In genomic region chr3:126135398-126136076, GRCh38 we compare ENCODE assay signal across 16 cellular contexts. TPM values are rescaled to one million over a fixed set of nuclear protein-coding genes. Genes with fewer than 3 reads are reported as not detected.
DNase-seq lines count a peak whose midpoint lies in the region; ATAC-seq and TF ChIP-seq lines count a peak whose summit lies in the region.
"Had no signal": no experiment of that assay in that cellular context is flagged by ENCODE, and none has a peak within 500 bp of the region (broad histone marks: within the 10 kb centered on the region; RNA-seq: fewer than 3 reads in every experiment).

No MANE protein-coding gene starts in this region.

- BruUV-seq in PC-9 (replicated peaks; lab: Mats Ljungman, UMichigan), result no TSS peak

- H3K4me2 ChIP-seq in PC-9, result no peak overlapping the region
- H3K4me2 ChIP-seq: BLaER1 had no signal

- no peak overlapping the region for H2AFZ ChIP-seq in PC-9

- H3K4me3 ChIP-seq in stomach (no peak overlapping the region), esophagus squamous epithelium (no peak overlapping the region), PC-9 (no peak overlapping the region)
- H3K4me3 ChIP-seq: BLaER1 had no signal

- H3K9me2 ChIP-seq in PC-9 (ENCODE audit: insufficient read depth), result no peaks in the 10 kb centered on the region

- no peak overlapping the region for H3K27ac Mint-ChIP-seq in activated B cell treated with CpG ODN at 0.5 μM for 24 hours
- H3K27ac Mint-ChIP-seq: activated naive CD4-positive, alpha-beta T cell treated with anti-CD3 and anti-CD28 coated beads, Interleukin-2, amount 50 U/mL, for 24 hours; T-helper 1 cell treated with Interleukin-12 subunit alpha and Interleukin-12 subunit beta and Interleukin-4 antibody, amounts not matched to agents 30 μg/mL and 1 μg/mL, for 36 hours had no signal

- peaks cover 23% of the 10 kb centered on the region for H3K27me3 Mint-ChIP-seq in activated B cell treated with CpG ODN at 0.5 μM for 24 hours

- H3K36me3 Mint-ChIP-seq in activated B cell treated with CpG ODN at 0.5 μM for 24 hours (ENCODE audit: low read depth), result no peaks in the 10 kb centered on the region
- H3K36me3 Mint-ChIP-seq: activated naive CD4-positive, alpha-beta T cell treated with anti-CD3 and anti-CD28 coated beads, Interleukin-2, amount 50 U/mL, for 24 hours had no signal

- H3K27ac ChIP-seq in stomach (no peak overlapping the region), esophagus squamous epithelium (no peak overlapping the region), PC-9 (no peak overlapping the region)
- H3K27ac ChIP-seq: BLaER1, VCaP had no signal

- POLR2A ChIA-PET in activated B cell treated with CpG ODN at 0.5 μM for 24 hours (lab: Charles Lee) (no interaction called here), PC-9 (lab: Charles Lee; ENCODE audit: unreplicated experiment) (no interaction called here)

- no peaks in the 10 kb centered on the region for H3K9me3 ChIP-seq in stomach
- no peaks in the 10 kb centered on the region for H3K9me3 ChIP-seq in esophagus squamous epithelium
- no peaks in the 10 kb centered on the region for H3K9me3 ChIP-seq in PC-9 (ENCODE audit: insufficient read depth, low read depth)
- H3K9me3 ChIP-seq: BLaER1 had no signal

- H3F3A ChIP-seq in PC-9 (ENCODE audit: insufficient read depth, low read depth), result no peaks in the 10 kb centered on the region

- H3K27me3 ChIP-seq in stomach (peaks cover 0 to 9% (median 0%) of the 10 kb centered on the region in 3 donors), esophagus squamous epithelium (peaks cover 0 to 26% (median 0%) of the 10 kb centered on the region in 4 donors), PC-9 (ENCODE audit: insufficient read depth, low read depth) (no peaks in the 10 kb centered on the region)
- H3K27me3 ChIP-seq: BLaER1 had no signal

- no peaks in the 10 kb centered on the region for H3K9me3 Mint-ChIP-seq in activated B cell treated with CpG ODN at 0.5 μM for 24 hours
- H3K9me3 Mint-ChIP-seq: activated naive CD4-positive, alpha-beta T cell treated with anti-CD3 and anti-CD28 coated beads, Interleukin-2, amount 50 U/mL, for 24 hours; T-helper 1 cell treated with Interleukin-12 subunit alpha and Interleukin-12 subunit beta and Interleukin-4 antibody, amounts not matched to agents 30 μg/mL and 1 μg/mL, for 36 hours had no signal

- CTCF ChIA-PET in activated B cell treated with CpG ODN at 0.5 μM for 24 hours (lab: Charles Lee), result interaction anchor here (2.3 kb wide), 1 partner anchor 257 kb away, joined by 16 read pairs; no protein-coding TSS in a partner anchor
- CTCF ChIA-PET in PC-9 (lab: Charles Lee), result no interaction called here

- no peaks in the 10 kb centered on the region for H3K79me2 ChIP-seq in PC-9 (ENCODE audit: low read depth)

- ATAC-seq in activated B cell treated with CpG ODN at 0.5 μM for 24 hours (ENCODE audit: low read depth) (no peak), left lobe of liver (peak; percentile 4)

- DNase-seq in activated CD4-positive, CD25-positive, alpha-beta regulatory T cell treated with anti-CD3 and anti-CD28 coated beads, Interleukin-2, amount 50 U/mL, for 72 hours, result peak; percentile 17
- DNase-seq in activated CD4-positive, CD25-positive, alpha-beta regulatory T cell (lab: John Stamatoyannopoulos, UW), result no peak
- DNase-seq in activated B cell treated with CpG ODN at 0.5 μM for 24 hours (peak; percentile 8), left lobe of liver (ENCODE audit: low spot score) (peak; percentile 46), stomach (peak; percentile 24), esophagus squamous epithelium (lab: John Stamatoyannopoulos, UW) (no peak), HPDE6-E6E7 (ENCODE audit: extremely low spot score) (no peak), PC-9 (no peak)
- DNase-seq: 8988T; effector CD8-positive, alpha-beta T cell; NCI-H1694 treated with DMSO at 0.1 percent for 48 hours; nucleus accumbens had no signal

- 90 to 97% (median 93%) methylated on average over 10 to 15 of the region's 15 CpGs for WGBS in stomach, 5 donors
- WGBS in esophagus squamous epithelium, 2 donors, result 76 to 100% methylated on average over 1 to 5 of the region's 15 CpGs

- intact Hi-C loops in activated B cell treated with CpG ODN at 0.5 μM for 24 hours (cut with micrococcal nuclease) (no loop called here), stomach (cut with DNase I; ENCODE audit: low total_unique reads) (no loop called here), esophagus squamous epithelium (cut with DNase I) (no loop called here), PC-9 (cut with micrococcal nuclease; ENCODE audit: unreplicated experiment) (loop anchor here (2.0 kb wide), 1 partner anchor 45 kb away; the partner anchor contains the start of gene ALDH1L1)

- no peaks in the 10 kb centered on the region for H4K20me1 ChIP-seq in PC-9 (ENCODE audit: insufficient read depth)
- H4K20me1 ChIP-seq: BLaER1 had no signal

- H3K36me3 ChIP-seq in stomach, result no peaks in the 10 kb centered on the region
- no peaks in the 10 kb centered on the region for H3K36me3 ChIP-seq in esophagus squamous epithelium
- no peaks in the 10 kb centered on the region for H3K36me3 ChIP-seq in PC-9 (ENCODE audit: low read depth)
- H3K36me3 ChIP-seq: BLaER1 had no signal

- TF ChIP-seq CTCF in activated B cell treated with CpG ODN at 0.5 μM for 24 hours (IDR thresholded peaks at IDR 0.05), result no peak
- no peak for TF ChIP-seq CTCF in stomach (IDR thresholded peaks at IDR 0.05)
- TF ChIP-seq CTCF in esophagus squamous epithelium (IDR thresholded peaks at IDR 0.05), result no peak
- no peak for TF ChIP-seq CTCF in PC-9 (conservative IDR thresholded peaks at IDR 0.05)

- H3K4me3 Mint-ChIP-seq in activated B cell treated with CpG ODN at 0.5 μM for 24 hours, result no peak overlapping the region
- H3K4me3 Mint-ChIP-seq: activated naive CD4-positive, alpha-beta T cell treated with anti-CD3 and anti-CD28 coated beads, Interleukin-2, amount 50 U/mL, for 24 hours; T-helper 1 cell treated with Interleukin-12 subunit alpha and Interleukin-12 subunit beta and Interleukin-4 antibody, amounts not matched to agents 30 μg/mL and 1 μg/mL, for 36 hours had no signal

- no peak for TF ChIP-seq EP300 in stomach (IDR thresholded peaks at IDR 0.05)

- no peaks in the 10 kb centered on the region for H3K4me1 Mint-ChIP-seq in activated B cell treated with CpG ODN at 0.5 μM for 24 hours
- H3K4me1 Mint-ChIP-seq: activated naive CD4-positive, alpha-beta T cell treated with anti-CD3 and anti-CD28 coated beads, Interleukin-2, amount 50 U/mL, for 24 hours had no signal

- TF ChIP-seq POLR2A in stomach (IDR thresholded peaks at IDR 0.05) (no peak), esophagus squamous epithelium (IDR thresholded peaks at IDR 0.05) (no peak)

- H3K4me1 ChIP-seq in stomach (peaks cover 0 to 6% (median under 1%) of the 10 kb centered on the region in 4 donors), esophagus squamous epithelium (peaks cover 0 to 6% (median 0%) of the 10 kb centered on the region in 3 donors), PC-9 (replicated peaks; ENCODE audit: insufficient read depth) (peaks cover 3% of the 10 kb centered on the region)
- H3K4me1 ChIP-seq: BLaER1 had no signal

RNA-seq across cellular contexts. Expression of gene ALDH1L1, which starts 44.8 kb away (rescaled TPM):
- total RNA-seq in activated B cell treated with CpG ODN at 0.5 μM for 24 hours (not detected in 2 replicates), left lobe of liver (492 TPM), stomach (10 to 100 TPM in 1 of 5 donors, 1 to 10 TPM in 4; 2.6 to 17.4 (median 5.9) TPM), esophagus squamous epithelium (10 to 100 TPM in 1 of 4 donors, 1 to 10 TPM in 3; 1.6 to 19.3 (median 4.4) TPM), PC-9 (2021) (46.9 and 50.0 TPM in 2 replicates)
- 1 to 10 TPM; 1.4 to 9.8 (median 4.4) TPM for polyA plus RNA-seq in stomach

RNA-seq across cellular contexts. Expression of gene SLC41A3, which starts 51.6 kb away (rescaled TPM):
- total RNA-seq in activated B cell treated with CpG ODN at 0.5 μM for 24 hours, result 34.8 and 36.2 TPM in 2 replicates
- total RNA-seq in left lobe of liver, result 15.7 TPM
- total RNA-seq in stomach, result 10 to 100 TPM; 27.7 to 81.7 (median 43.6) TPM
- 10 to 100 TPM; 15.4 to 23.5 (median 18.0) TPM for polyA plus RNA-seq in stomach
- total RNA-seq in esophagus squamous epithelium, result 10 to 100 TPM; 17.7 to 46.5 (median 20.4) TPM
- total RNA-seq in PC-9 (2021), result 59.2 and 67.0 TPM in 2 replicates

Comparison
In these comparisons a context has a peak if more than half of its experiments do, and no peak if none do; other contexts are left out.
1. DNase-seq: peak in activated CD4-positive, CD25-positive, alpha-beta regulatory T cell treated with anti-CD3 and anti-CD28 coated beads, Interleukin-2, amount 50 U/mL, for 72 hours (single experiment), activated B cell treated with CpG ODN at 0.5 μM for 24 hours (single experiment), left lobe of liver (single experiment) and stomach (single experiment); none in activated CD4-positive, CD25-positive, alpha-beta regulatory T cell (0 of 4), esophagus squamous epithelium (single experiment), HPDE6-E6E7 (single experiment) and PC-9 (0 of 2).